In the genomic region with DNA sequence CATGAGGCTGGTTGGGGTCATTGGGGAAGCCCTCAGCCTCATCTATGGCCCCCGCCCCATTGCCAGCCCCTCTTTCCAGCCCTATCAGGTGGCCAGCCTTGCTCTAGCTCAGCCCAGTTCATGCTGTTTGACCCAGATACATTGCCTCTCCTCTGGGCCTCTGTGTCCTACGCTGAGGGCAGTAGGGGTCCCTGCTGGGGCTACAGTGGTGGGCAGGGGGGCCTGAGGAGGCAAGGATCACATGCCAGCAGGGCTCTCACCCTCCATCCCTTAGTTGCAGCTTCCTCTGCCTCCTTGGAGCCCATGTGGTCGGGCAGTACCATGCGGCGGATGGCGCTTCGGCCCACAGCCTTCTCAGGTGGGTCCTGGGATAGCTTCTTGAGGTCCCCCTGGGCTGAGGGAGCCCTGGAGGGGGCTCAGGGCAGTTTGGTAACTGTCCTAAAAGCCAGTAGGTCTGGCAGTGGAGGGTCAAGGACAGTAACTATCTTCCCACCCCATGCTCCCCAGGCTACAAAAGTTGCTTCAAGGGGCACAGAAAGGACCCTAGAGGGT, we compare ENCODE assay signal across 1 cellular context.
TF ChIP-seq lines count a peak whose summit lies in the region.

No MANE protein-coding gene starts in this region.

TF ChIP-seq in GM23338, 12 proteins besides CTCF, POLR2A, EP300 and RAD21:
- TF ChIP-seq, protein P1, sequence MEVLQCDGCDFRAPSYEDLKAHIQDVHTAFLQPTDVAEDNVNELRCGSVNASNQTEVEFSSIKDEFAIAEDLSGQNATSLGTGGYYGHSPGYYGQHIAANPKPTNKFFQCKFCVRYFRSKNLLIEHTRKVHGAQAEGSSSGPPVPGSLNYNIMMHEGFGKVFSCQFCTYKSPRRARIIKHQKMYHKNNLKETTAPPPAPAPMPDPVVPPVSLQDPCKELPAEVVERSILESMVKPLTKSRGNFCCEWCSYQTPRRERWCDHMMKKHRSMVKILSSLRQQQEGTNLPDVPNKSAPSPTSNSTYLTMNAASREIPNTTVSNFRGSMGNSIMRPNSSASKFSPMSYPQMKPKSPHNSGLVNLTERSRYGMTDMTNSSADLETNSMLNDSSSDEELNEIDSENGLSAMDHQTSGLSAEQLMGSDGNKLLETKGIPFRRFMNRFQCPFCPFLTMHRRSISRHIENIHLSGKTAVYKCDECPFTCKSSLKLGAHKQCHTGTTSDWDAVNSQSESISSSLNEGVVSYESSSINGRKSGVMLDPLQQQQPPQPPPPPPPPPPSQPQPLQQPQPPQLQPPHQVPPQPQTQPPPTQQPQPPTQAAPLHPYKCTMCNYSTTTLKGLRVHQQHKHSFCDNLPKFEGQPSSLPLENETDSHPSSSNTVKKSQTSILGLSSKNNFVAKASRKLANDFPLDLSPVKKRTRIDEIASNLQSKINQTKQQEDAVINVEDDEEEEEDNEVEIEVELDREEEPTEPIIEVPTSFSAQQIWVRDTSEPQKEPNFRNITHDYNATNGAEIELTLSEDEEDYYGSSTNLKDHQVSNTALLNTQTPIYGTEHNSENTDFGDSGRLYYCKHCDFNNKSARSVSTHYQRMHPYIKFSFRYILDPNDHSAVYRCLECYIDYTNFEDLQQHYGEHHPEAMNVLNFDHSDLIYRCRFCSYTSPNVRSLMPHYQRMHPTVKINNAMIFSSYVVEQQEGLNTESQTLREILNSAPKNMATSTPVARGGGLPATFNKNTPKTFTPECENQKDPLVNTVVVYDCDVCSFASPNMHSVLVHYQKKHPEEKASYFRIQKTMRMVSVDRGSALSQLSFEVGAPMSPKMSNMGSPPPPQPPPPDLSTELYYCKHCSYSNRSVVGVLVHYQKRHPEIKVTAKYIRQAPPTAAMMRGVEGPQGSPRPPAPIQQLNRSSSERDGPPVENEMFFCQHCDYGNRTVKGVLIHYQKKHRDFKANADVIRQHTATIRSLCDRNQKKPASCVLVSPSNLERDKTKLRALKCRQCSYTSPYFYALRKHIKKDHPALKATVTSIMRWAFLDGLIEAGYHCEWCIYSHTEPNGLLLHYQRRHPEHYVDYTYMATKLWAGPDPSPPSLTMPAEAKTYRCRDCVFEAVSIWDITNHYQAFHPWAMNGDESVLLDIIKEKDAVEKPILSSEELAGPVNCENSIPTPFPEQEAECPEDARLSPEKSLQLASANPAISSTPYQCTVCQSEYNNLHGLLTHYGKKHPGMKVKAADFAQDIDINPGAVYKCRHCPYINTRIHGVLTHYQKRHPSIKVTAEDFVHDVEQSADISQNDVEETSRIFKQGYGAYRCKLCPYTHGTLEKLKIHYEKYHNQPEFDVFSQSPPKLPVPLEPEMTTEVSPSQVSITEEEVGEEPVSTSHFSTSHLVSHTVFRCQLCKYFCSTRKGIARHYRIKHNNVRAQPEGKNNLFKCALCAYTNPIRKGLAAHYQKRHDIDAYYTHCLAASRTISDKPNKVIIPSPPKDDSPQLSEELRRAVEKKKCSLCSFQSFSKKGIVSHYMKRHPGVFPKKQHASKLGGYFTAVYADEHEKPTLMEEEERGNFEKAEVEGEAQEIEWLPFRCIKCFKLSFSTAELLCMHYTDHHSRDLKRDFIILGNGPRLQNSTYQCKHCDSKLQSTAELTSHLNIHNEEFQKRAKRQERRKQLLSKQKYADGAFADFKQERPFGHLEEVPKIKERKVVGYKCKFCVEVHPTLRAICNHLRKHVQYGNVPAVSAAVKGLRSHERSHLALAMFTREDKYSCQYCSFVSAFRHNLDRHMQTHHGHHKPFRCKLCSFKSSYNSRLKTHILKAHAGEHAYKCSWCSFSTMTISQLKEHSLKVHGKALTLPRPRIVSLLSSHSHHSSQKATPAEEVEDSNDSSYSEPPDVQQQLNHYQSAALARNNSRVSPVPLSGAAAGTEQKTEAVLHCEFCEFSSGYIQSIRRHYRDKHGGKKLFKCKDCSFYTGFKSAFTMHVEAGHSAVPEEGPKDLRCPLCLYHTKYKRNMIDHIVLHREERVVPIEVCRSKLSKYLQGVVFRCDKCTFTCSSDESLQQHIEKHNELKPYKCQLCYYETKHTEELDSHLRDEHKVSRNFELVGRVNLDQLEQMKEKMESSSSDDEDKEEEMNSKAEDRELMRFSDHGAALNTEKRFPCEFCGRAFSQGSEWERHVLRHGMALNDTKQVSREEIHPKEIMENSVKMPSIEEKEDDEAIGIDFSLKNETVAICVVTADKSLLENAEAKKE (CRISPR knock-in tag; IDR thresholded peaks at IDR 0.05) = no peak
- no peak for TF ChIP-seq ETS1 (IDR thresholded peaks at IDR 0.05)
- TF ChIP-seq, protein P2, sequence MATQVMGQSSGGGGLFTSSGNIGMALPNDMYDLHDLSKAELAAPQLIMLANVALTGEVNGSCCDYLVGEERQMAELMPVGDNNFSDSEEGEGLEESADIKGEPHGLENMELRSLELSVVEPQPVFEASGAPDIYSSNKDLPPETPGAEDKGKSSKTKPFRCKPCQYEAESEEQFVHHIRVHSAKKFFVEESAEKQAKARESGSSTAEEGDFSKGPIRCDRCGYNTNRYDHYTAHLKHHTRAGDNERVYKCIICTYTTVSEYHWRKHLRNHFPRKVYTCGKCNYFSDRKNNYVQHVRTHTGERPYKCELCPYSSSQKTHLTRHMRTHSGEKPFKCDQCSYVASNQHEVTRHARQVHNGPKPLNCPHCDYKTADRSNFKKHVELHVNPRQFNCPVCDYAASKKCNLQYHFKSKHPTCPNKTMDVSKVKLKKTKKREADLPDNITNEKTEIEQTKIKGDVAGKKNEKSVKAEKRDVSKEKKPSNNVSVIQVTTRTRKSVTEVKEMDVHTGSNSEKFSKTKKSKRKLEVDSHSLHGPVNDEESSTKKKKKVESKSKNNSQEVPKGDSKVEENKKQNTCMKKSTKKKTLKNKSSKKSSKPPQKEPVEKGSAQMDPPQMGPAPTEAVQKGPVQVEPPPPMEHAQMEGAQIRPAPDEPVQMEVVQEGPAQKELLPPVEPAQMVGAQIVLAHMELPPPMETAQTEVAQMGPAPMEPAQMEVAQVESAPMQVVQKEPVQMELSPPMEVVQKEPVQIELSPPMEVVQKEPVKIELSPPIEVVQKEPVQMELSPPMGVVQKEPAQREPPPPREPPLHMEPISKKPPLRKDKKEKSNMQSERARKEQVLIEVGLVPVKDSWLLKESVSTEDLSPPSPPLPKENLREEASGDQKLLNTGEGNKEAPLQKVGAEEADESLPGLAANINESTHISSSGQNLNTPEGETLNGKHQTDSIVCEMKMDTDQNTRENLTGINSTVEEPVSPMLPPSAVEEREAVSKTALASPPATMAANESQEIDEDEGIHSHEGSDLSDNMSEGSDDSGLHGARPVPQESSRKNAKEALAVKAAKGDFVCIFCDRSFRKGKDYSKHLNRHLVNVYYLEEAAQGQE (IDR thresholded peaks at IDR 0.05; ENCODE audit: unreplicated experiment) = no peak
- no peak for TF ChIP-seq EZH2phosphoT487 (IDR thresholded peaks at IDR 0.05; ENCODE audit: unreplicated experiment)
- TF ChIP-seq JUNB (IDR thresholded peaks at IDR 0.05; ENCODE audit: unreplicated experiment) = no peak
- TF ChIP-seq EZH2 (IDR thresholded peaks at IDR 0.05; ENCODE audit: low read depth, unreplicated experiment) = no peak
- TF ChIP-seq POLR2AphosphoS5 (IDR thresholded peaks at IDR 0.05; ENCODE audit: low read depth) = no peak
TF ChIP-seq in GM23338: peak in this region for 0.
